In the genomic region with DNA sequence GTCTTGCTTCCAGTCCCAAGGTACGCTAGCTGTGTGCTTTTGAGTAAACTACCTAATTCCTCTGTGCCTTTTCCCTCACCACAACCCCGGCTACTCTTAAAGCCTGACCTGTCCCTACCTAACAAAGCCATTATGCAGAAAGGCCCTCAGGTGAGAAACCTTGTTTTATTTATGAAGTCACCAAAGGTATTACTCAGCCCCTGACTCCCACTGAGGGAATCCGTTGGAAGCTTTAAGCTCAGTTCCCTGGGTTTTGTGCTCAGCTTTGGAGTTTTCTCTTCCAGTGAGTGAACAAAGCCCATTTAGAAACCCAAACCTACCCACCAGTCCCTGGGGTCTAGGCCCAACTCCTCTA, we compare ENCODE assay signal across 25 cellular contexts.
A peak's percentile ranks its signal among the peaks of the same experiment; 100 is the strongest.
DNase-seq lines count a peak whose midpoint lies in the region; ATAC-seq, FAIRE-seq and TF ChIP-seq lines count a peak whose summit lies in the region.
"Had no signal": no experiment of that assay in that cellular context is flagged by ENCODE, and none has a peak within 500 bp of the region (broad histone marks: within the 10 kb centered on the region; RNA-seq: fewer than 3 reads in every experiment).

No MANE protein-coding gene starts in this region.

- POLR2A ChIA-PET in Caco-2 (lab: Charles Lee) = no interaction called here

- DNase-seq in Caco-2 (no peak), pancreas (no peak), nucleus accumbens (lab: John Stamatoyannopoulos, UW) (no peak), foreskin melanocyte (no peak), NCI-H526 (lab: John Stamatoyannopoulos, UW) (no peak)
- DNase-seq: activated CD4-positive, alpha-beta T cell treated with anti-CD3 and anti-CD28 coated beads for 48 hours; activated naive CD8-positive, alpha-beta T cell treated with anti-CD3 and anti-CD28 coated beads, Interleukin-2, amount 10 ng/mL, durations not matched to agents 7 days and 5 days; COR-L47; GM23248; heart right ventricle; immature natural killer cell; NCI-H1105 treated with DMSO at 0.1 percent for 48 hours; NCI-H2081; NCI-H446 treated with DMSO at 0.1 percent for 48 hours; NK-92 treated with Interleukin-12 subunit alpha and Interleukin-12 subunit beta, amount 100 ng/mL, for 24 hours; T-helper 17 cell had no signal

- peaks cover 21% of the 10 kb centered on the region for H3K4me1 ChIP-seq in Caco-2
- no peaks in the 10 kb centered on the region for H3K4me1 ChIP-seq in pancreas
- H3K4me1 ChIP-seq: BLaER1 had no signal

- FAIRE-seq in pancreas (lab: Jason Lieb, UNC) = no peak
- FAIRE-seq: GM12892, urothelium cell line had no signal

- no peaks in the 10 kb centered on the region; the same call in 1 of the 2 replicates for H3K9me3 ChIP-seq in Caco-2
- no peaks in the 10 kb centered on the region for H3K9me3 ChIP-seq in pancreas
- H3K9me3 ChIP-seq: heart right ventricle had no signal

- peaks cover 15% of the 10 kb centered on the region for H3K4me1 Mint-ChIP-seq in Caco-2 (ENCODE audit: low read depth, unreplicated experiment)

- H3K27ac ChIP-seq in VCaP (peak overlapping the region; percentile 90), pancreas (peak overlapping the region; percentile 35 to 69 (median 56))
- H3K27ac ChIP-seq: BLaER1, GM23248, heart right ventricle, SK-N-MC had no signal

- H3K9me3 Mint-ChIP-seq in Caco-2 (ENCODE audit: unreplicated experiment) = peaks cover 2% of the 10 kb centered on the region
- H3K9me3 Mint-ChIP-seq: activated naive CD8-positive, alpha-beta T cell treated with anti-CD3 and anti-CD28 coated beads, Interleukin-2, amount 10 ng/mL, durations not matched to agents 7 days and 5 days; activated T-helper 17 cell treated with anti-CD3 and anti-CD28 coated beads, Interleukin-2, amount 50 U/mL, for 72 hours; immature natural killer cell had no signal

- peak; percentile 76 for ATAC-seq in esophagus mucosa
- ATAC-seq in pancreas = peak in 3 of 4 donors; percentile 8 to 22 (median 11)
- ATAC-seq in HG02981 (IDR thresholded peaks at IDR 0.05; ENCODE audit: unreplicated experiment) = no peak
- ATAC-seq: activated T-helper 17 cell treated with anti-CD3 and anti-CD28 coated beads, Interleukin-2, amount 50 U/mL, for 72 hours; heart right ventricle; T-helper 17 cell had no signal

- WGBS in pancreas, 2 donors = 58% methylated on average over 3 of the region's 3 CpGs

- H3K36me3 Mint-ChIP-seq in Caco-2 (ENCODE audit: insufficient read depth, unreplicated experiment) = no peaks in the 10 kb centered on the region
- H3K36me3 Mint-ChIP-seq: activated naive CD8-positive, alpha-beta T cell treated with anti-CD3 and anti-CD28 coated beads, Interleukin-2, amount 10 ng/mL, durations not matched to agents 7 days and 5 days; immature natural killer cell had no signal

- H3K27me3 Mint-ChIP-seq in Caco-2 (ENCODE audit: insufficient read depth, unreplicated experiment) = no peaks in the 10 kb centered on the region
- H3K27me3 Mint-ChIP-seq: activated T-helper 17 cell treated with anti-CD3 and anti-CD28 coated beads, Interleukin-2, amount 50 U/mL, for 72 hours had no signal

- peak overlapping the region; percentile 48 for H3K27ac Mint-ChIP-seq in Caco-2 (ENCODE audit: unreplicated experiment)
- H3K27ac Mint-ChIP-seq: activated naive CD8-positive, alpha-beta T cell treated with anti-CD3 and anti-CD28 coated beads, Interleukin-2, amount 10 ng/mL, durations not matched to agents 7 days and 5 days; activated T-helper 17 cell treated with anti-CD3 and anti-CD28 coated beads, Interleukin-2, amount 50 U/mL, for 72 hours; immature natural killer cell; T-helper 17 cell had no signal

- CTCF ChIA-PET in Caco-2 (lab: Charles Lee) = interaction anchor here (1.5 kb wide), 1 partner anchor 238 kb away, joined by 3 read pairs; no protein-coding TSS in a partner anchor

- no TSS peak for BruUV-seq in Caco-2 (replicated peaks; lab: Mats Ljungman, UMichigan)

- H3K4me3 Mint-ChIP-seq in Caco-2 (ENCODE audit: unreplicated experiment) = peak overlapping the region; percentile 33
- H3K4me3 Mint-ChIP-seq: activated naive CD8-positive, alpha-beta T cell treated with anti-CD3 and anti-CD28 coated beads, Interleukin-2, amount 10 ng/mL, durations not matched to agents 7 days and 5 days; activated T-helper 17 cell treated with anti-CD3 and anti-CD28 coated beads, Interleukin-2, amount 50 U/mL, for 72 hours; immature natural killer cell; T-helper 17 cell had no signal

- TF ChIP-seq CTCF in Caco-2 (IDR thresholded peaks at IDR 0.05; ENCODE audit: insufficient read depth in 1 of 2, low read depth in 1 of 2, low read length in 1 of 2, severe bottlenecking in 1 of 2, unreplicated experiment in 1 of 2) (no peak), VCaP (conservative IDR thresholded peaks at IDR 0.05) (no peak), pancreas (IDR thresholded peaks at IDR 0.05) (no peak)

- no peaks in the 10 kb centered on the region for H3K27me3 ChIP-seq in Caco-2 (replicated peaks; ENCODE audit: control insufficient read depth, insufficient read depth, low read length)
- H3K27me3 ChIP-seq in pancreas = no peaks in the 10 kb centered on the region
- H3K27me3 ChIP-seq: BLaER1, heart right ventricle had no signal

- no peaks in the 10 kb centered on the region; the same call in 1 of the 2 replicates for H3K36me3 ChIP-seq in Caco-2 (ENCODE audit: control insufficient read depth, insufficient read depth, low read length)
- no peaks in the 10 kb centered on the region for H3K36me3 ChIP-seq in pancreas
- H3K36me3 ChIP-seq: BLaER1, heart right ventricle had no signal

- H3K4me3 ChIP-seq in Caco-2 (ENCODE audit: low read depth, low read length) = no peak overlapping the region
- H3K4me3 ChIP-seq in pancreas = no peak overlapping the region
- H3K4me3 ChIP-seq: BLaER1, GM23248, heart right ventricle, lung, SK-N-MC had no signal

- intact Hi-C loops in Caco-2 (cut with micrococcal nuclease; ENCODE audit: unreplicated experiment) = loop anchor here (1.0 to 5.0 kb wide), 2 partner anchors 67 to 82 kb away; no protein-coding TSS in a partner anchor
- intact Hi-C loops in pancreas (cut with DNase I) = no loop called here
